In the genomic region with DNA sequence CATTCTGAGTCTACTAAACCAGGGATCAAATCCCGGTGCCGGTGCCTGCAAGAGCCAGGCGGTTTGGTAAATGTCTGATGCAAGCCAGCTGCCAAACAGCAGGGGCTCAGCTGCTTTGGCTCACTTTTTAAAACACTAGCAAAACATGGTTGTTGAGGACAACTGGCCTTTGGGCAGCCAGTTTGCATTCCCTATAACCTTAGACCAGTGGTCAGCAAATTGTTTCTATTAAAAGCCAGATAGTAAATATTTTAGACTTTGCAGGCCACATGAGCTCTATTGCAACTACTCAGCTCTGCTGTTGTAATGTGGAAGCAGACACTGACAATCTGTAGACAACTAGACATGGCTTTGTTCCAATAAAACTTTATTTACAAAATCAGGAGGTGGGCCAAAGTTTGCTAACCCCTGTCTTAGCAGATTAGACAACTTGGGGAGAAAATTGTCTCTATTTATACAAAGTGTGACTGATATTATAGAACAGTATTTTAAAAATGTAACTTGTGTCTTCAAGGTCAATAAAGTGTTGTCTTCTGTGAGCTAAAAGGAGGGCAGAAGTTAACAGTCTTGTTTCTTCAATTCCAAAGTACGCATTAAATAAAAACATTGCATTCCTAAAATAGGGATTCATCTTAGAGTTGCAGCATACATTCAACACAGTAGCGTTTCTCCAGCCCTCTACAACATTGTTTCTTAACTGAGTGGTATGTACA, we compare ENCODE assay signal across 17 cellular contexts.
DNase-seq lines count a peak whose midpoint lies in the region; ATAC-seq and TF ChIP-seq lines count a peak whose summit lies in the region.
"Had no signal": no experiment of that assay in that cellular context is flagged by ENCODE, and none has a peak within 500 bp of the region (broad histone marks: within the 10 kb centered on the region; RNA-seq: fewer than 3 reads in every experiment).

No MANE protein-coding gene starts in this region.

- WGBS in psoas muscle, 3 donors = 43 to 67% (median 44%) methylated on average over 5 of the region's 5 CpGs

- DNase-seq in AG10803 (ENCODE audit: low read depth) (peak; percentile 71), ascending aorta (ENCODE audit: low spot score in 2 of 2) (peak in 1 of 2 donors; percentile 54), fibroblast of the conjunctiva (ENCODE audit: low read depth) (peak; percentile 76), psoas muscle (no peak), NCI-H345 treated with DMSO at 0.1 percent for 48 hours (lab: John Stamatoyannopoulos, UW; ENCODE audit: unreplicated experiment) (no peak), NCI-H748 treated with DMSO at 0.1 percent for 48 hours (lab: John Stamatoyannopoulos, UW) (no peak)
- no peak for DNase-seq in NK-92 treated with Interleukin-12 subunit alpha and Interleukin-12 subunit beta, amount 100 ng/mL, for 24 hours (lab: John Stamatoyannopoulos, UW)
- DNase-seq: activated CD4-positive, alpha-beta T cell treated with anti-CD3 and anti-CD28 coated beads, Interleukin-2, amount 50 U/mL, for 4 hours; activated T-cell treated with anti-CD3 and anti-CD28 coated beads, Interleukin-2, amount 50 U/mL, for 24 hours; COR-L47; NCI-H1105 treated with DMSO at 0.1 percent for 48 hours; NCI-H2171; RPMI8226; stimulated activated naive CD4-positive, alpha-beta T cell; SW 1271 had no signal

- peak overlapping the region; percentile 16 to 74 for H3K27ac ChIP-seq in ascending aorta
- peak overlapping the region; percentile 64 for H3K27ac ChIP-seq in psoas muscle
- H3K27ac ChIP-seq: parathyroid adenoma had no signal

- intact Hi-C loops in ascending aorta (cut with DNase I) = no loop called here
- intact Hi-C loops in psoas muscle (cut with DNase I) = no loop called here

- H3K4me3 ChIP-seq in AG10803 (ENCODE audit: low read length) (no peak overlapping the region), ascending aorta (no peak overlapping the region), psoas muscle (no peak overlapping the region)

- H3K27me3 ChIP-seq in ascending aorta = no peaks in the 10 kb centered on the region
- H3K27me3 ChIP-seq in psoas muscle (ENCODE audit: insufficient read depth in 3 of 3, low read length in 2 of 3) = no peaks in the 10 kb centered on the region

- H3K36me3 ChIP-seq in ascending aorta (peaks cover 12 to 54% of the 10 kb centered on the region in 2 donors), psoas muscle (ENCODE audit: insufficient read depth in 1 of 2, low read depth in 1 of 2) (peaks cover 0 to 4% of the 10 kb centered on the region in 2 donors)

- ATAC-seq in psoas muscle (peak; percentile 21 to 49 (median 32)), HG03139 (IDR thresholded peaks at IDR 0.05; ENCODE audit: unreplicated experiment) (no peak)

- H3K9me3 ChIP-seq in ascending aorta (no peaks in the 10 kb centered on the region), psoas muscle (no peaks in the 10 kb centered on the region)

- no peak for TF ChIP-seq CTCF in AG10803 (conservative IDR thresholded peaks at IDR 0.05; ENCODE audit: low read length)
- no peak for TF ChIP-seq CTCF in ascending aorta (IDR thresholded peaks at IDR 0.05)
- no peak for TF ChIP-seq CTCF in psoas muscle (IDR thresholded peaks at IDR 0.05)

- peaks cover 14 to 34% of the 10 kb centered on the region in 2 donors for H3K4me1 ChIP-seq in ascending aorta
- H3K4me1 ChIP-seq in psoas muscle = peaks cover 43% of the 10 kb centered on the region
- H3K4me1 ChIP-seq: parathyroid adenoma had no signal

Comparison
In these comparisons a context has a peak if more than half of its experiments do, and no peak if none do; other contexts are left out.
1. DNase-seq: peak in AG10803 (single experiment) and fibroblast of the conjunctiva (single experiment); none in psoas muscle (0 of 2), NK-92 treated with Interleukin-12 subunit alpha and Interleukin-12 subunit beta, amount 100 ng/mL, for 24 hours (single experiment), NCI-H345 treated with DMSO at 0.1 percent for 48 hours (single experiment) and NCI-H748 treated with DMSO at 0.1 percent for 48 hours (single experiment).